Comparison of ENCODE assay signal across 13 cellular contexts in the genomic region with DNA sequence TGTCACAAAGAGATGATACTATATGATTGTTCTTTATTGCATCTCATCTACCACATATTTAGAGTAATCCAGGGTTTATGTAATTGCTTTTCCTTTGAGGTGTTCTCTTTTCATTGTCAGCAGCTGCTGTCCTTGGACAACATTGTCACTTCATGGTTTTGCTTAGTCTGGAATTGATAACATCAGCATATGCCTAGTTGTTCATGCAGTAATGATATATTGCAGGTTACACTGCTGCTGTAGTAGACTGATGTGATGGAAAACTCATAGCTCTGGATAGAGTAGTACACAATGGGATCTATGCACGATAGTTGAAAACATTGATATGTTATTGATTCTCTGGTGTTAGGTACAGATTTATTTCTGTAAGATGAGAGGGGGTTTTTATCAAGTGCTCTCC. TPM values are rescaled to one million over a fixed set of nuclear protein-coding genes. Genes with fewer than 3 reads are reported as not detected.
DNase-seq lines count a peak whose midpoint lies in the region; ATAC-seq and TF ChIP-seq lines count a peak whose summit lies in the region.
"Had no signal": no experiment of that assay in that cellular context is flagged by ENCODE, and none has a peak within 500 bp of the region (broad histone marks: within the 10 kb centered on the region; RNA-seq: fewer than 3 reads in every experiment).

No MANE protein-coding gene starts in this region.

- no peak overlapping the region for H3K4me3 Mint-ChIP-seq in activated CD4-positive, alpha-beta T cell treated with anti-CD3 and anti-CD28 coated beads, Interleukin-2, amount 10 ng/mL, durations not matched to agents 7 days and 5 days

- H3K4me3 ChIP-seq in esophagus muscularis mucosa, result no peak overlapping the region

- no peak for TF ChIP-seq CTCF in esophagus muscularis mucosa (IDR thresholded peaks at IDR 0.05)

- TF ChIP-seq POLR2A in esophagus muscularis mucosa (IDR thresholded peaks at IDR 0.05; ENCODE audit: low read depth), result no peak

- no peak for TF ChIP-seq EP300 in esophagus muscularis mucosa (IDR thresholded peaks at IDR 0.05)

- H3K27ac ChIP-seq in esophagus muscularis mucosa (replicated peaks in 1 of 4), result no peak overlapping the region

- H3K27me3 ChIP-seq in esophagus muscularis mucosa, result no peaks in the 10 kb centered on the region

- H3K9me3 Mint-ChIP-seq in activated CD4-positive, alpha-beta T cell treated with anti-CD3 and anti-CD28 coated beads, Interleukin-2, amount 10 ng/mL, durations not matched to agents 7 days and 5 days, result peaks cover under 1% of the 10 kb centered on the region
- H3K9me3 Mint-ChIP-seq: CD4-positive, alpha-beta T cell had no signal

- CTCF ChIA-PET in activated CD4-positive, alpha-beta T cell treated with anti-CD3 and anti-CD28 coated beads, Interleukin-2, amount 10 ng/mL, durations not matched to agents 7 days and 5 days (lab: Charles Lee), result interaction anchor here (2.0 kb wide), 1 partner anchor 12 kb away, joined by 4 read pairs; no protein-coding TSS in a partner anchor

- WGBS in esophagus muscularis mucosa, result 94% methylated on average over 1 of the region's 1 CpG

- H3K36me3 ChIP-seq in esophagus muscularis mucosa, result no peaks in the 10 kb centered on the region

- intact Hi-C loops in esophagus muscularis mucosa (cut with DNase I), result no loop called here

- H3K36me3 Mint-ChIP-seq in activated CD4-positive, alpha-beta T cell treated with anti-CD3 and anti-CD28 coated beads, Interleukin-2, amount 10 ng/mL, durations not matched to agents 7 days and 5 days (ENCODE audit: low read depth), result peaks cover 68% of the 10 kb centered on the region

- peak; percentile 14 for ATAC-seq in HG02885 (IDR thresholded peaks at IDR 0.05; ENCODE audit: poor library complexity, unreplicated experiment)
- ATAC-seq in HG02970 (IDR thresholded peaks at IDR 0.05; ENCODE audit: low FRiP score, unreplicated experiment), result no peak

- no peaks in the 10 kb centered on the region for H3K4me1 ChIP-seq in esophagus muscularis mucosa

- H3K9me3 ChIP-seq in esophagus muscularis mucosa, result no peaks in the 10 kb centered on the region

- H3K27me3 Mint-ChIP-seq in activated CD4-positive, alpha-beta T cell treated with anti-CD3 and anti-CD28 coated beads, Interleukin-2, amount 10 ng/mL, durations not matched to agents 7 days and 5 days, result no peaks in the 10 kb centered on the region
- H3K27me3 Mint-ChIP-seq: CD4-positive, alpha-beta T cell had no signal

- H3K4me1 Mint-ChIP-seq in activated CD4-positive, alpha-beta T cell treated with anti-CD3 and anti-CD28 coated beads, Interleukin-2, amount 10 ng/mL, durations not matched to agents 7 days and 5 days, result peaks cover 72% of the 10 kb centered on the region

- no peak for DNase-seq in activated CD4-positive, alpha-beta T cell treated with anti-CD3 and anti-CD28 coated beads, Interleukin-2, amount 10 ng/mL, durations not matched to agents 7 days and 5 days
- no peak for DNase-seq in activated CD4-positive, alpha-beta T cell treated with anti-CD3 and anti-CD28 coated beads for 4 hours
- peak; percentile 10 for DNase-seq in dermis blood vessel endothelial cell
- DNase-seq in activated effector memory CD4-positive, alpha-beta T cell treated with Interleukin-2 at 50 U/mL for 16 hours, result no peak
- DNase-seq in esophagus muscularis mucosa (ENCODE audit: extremely low spot score), result no peak
- DNase-seq: CD4-positive, alpha-beta T cell; H7; Kasumi-1; NCI-H1436; NCI-H2029 treated with DMSO at 0.1 percent for 48 hours; NCI-H510A treated with DMSO at 0.1 percent for 48 hours had no signal

- H3K27ac Mint-ChIP-seq in activated CD4-positive, alpha-beta T cell treated with anti-CD3 and anti-CD28 coated beads, Interleukin-2, amount 10 ng/mL, durations not matched to agents 7 days and 5 days, result peak overlapping the region; percentile 58
- H3K27ac Mint-ChIP-seq: CD4-positive, alpha-beta T cell had no signal

- POLR2A ChIA-PET in activated CD4-positive, alpha-beta T cell treated with anti-CD3 and anti-CD28 coated beads, Interleukin-2, amount 10 ng/mL, durations not matched to agents 7 days and 5 days (lab: Charles Lee), result no interaction called here

RNA-seq across cellular contexts. Expression of a gene that starts 13.7 kb away (rescaled TPM):
- 10 to 100 TPM; 34.6 to 38.9 TPM for total RNA-seq in activated CD4-positive, alpha-beta T cell treated with anti-CD3 and anti-CD28 coated beads, Interleukin-2, amount 10 ng/mL, durations not matched to agents 7 days and 5 days
- total RNA-seq in dermis blood vessel endothelial cell, result 2.4 and 6.8 TPM in 2 replicates
- under 1 TPM in 2 of 4 donors, not detected in 2; 0.11 to 0.50 TPM for total RNA-seq in esophagus muscularis mucosa
